Comparison of ENCODE assay signal across 5 cellular contexts in the genomic region with DNA sequence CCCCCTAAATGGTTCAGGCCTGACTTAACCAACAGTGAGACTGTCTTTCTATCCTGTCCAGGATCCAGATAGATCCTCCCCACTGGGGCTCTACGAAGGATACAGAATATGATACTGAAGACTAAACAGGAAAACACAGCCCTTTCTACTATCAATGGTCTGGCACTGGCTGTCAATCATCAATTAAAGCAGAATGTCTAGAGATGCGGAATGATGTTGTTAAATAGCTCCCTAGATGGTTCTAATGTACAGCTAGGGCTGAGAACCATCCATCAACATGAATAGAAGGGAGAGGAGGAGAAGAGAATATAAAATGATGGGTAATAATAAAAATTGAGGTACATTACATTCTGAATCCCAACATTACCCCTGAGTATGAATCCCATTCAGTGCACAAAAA.
"Had no signal": no experiment of that assay in that cellular context is flagged by ENCODE, and none has a peak within 500 bp of the region (broad histone marks: within the 10 kb centered on the region; RNA-seq: fewer than 3 reads in every experiment).

No MANE protein-coding gene starts in this region.

- H2AFZ ChIP-seq: GM23248 had no signal

- H3K9me3 ChIP-seq: HAP-1 had no signal

- H3K4me3 ChIP-seq: GM23248, HAP-1 had no signal

- H3K4me1 ChIP-seq: HAP-1 had no signal

- H3K27ac ChIP-seq: GM23248 had no signal

- H3K36me3 ChIP-seq: HAP-1 had no signal

- H3K9ac ChIP-seq: GM23248 had no signal

- DNase-seq: GM23248, GOT3, H7, IMR-90 had no signal
